In the genomic region with DNA sequence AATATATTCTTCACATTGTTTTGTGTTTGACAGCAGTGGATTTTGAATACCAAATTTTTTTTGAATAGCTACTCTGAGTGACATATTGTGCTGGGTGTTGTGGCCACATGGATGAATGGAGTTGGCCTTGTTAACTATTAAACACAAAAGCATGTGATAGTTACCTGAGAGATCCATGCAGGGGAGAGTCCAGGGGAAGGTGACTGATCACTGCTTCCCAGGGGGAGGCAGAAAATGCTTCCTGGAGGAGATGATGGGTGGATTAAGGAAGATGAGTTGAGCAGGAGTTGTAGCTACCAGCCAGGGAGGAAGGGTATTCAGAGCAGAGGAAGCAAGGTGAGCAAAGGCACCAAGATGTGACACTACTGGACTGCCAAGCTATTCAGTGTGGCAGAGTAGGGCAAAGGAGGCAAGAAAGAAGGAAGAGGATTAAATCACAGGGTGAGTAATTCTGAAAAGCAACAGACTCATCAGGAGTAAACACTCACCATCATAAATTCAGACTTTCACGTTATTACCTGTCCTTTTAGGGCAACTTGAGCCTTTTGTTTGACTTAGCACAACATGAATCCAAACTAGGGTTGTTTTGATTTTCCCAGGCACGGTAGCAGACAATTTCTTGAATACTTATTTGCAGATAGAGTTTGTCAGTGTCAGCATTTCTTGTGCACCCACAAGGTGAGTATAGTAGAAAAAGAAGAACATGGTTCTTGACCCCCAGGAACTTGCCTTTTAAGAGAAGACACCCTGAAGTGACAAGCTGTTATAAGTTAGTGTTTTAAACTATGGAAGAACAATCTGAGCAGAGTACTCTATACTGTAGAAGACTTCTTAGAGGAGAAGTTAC, we compare ENCODE assay signal across 1 cellular context.
TF ChIP-seq lines count a peak whose summit lies in the region.

No MANE protein-coding gene starts in this region.

TF ChIP-seq in WTC11, 78 proteins besides CTCF, POLR2A, EP300 and RAD21 (continued from another document):
- TF ChIP-seq, protein P1, sequence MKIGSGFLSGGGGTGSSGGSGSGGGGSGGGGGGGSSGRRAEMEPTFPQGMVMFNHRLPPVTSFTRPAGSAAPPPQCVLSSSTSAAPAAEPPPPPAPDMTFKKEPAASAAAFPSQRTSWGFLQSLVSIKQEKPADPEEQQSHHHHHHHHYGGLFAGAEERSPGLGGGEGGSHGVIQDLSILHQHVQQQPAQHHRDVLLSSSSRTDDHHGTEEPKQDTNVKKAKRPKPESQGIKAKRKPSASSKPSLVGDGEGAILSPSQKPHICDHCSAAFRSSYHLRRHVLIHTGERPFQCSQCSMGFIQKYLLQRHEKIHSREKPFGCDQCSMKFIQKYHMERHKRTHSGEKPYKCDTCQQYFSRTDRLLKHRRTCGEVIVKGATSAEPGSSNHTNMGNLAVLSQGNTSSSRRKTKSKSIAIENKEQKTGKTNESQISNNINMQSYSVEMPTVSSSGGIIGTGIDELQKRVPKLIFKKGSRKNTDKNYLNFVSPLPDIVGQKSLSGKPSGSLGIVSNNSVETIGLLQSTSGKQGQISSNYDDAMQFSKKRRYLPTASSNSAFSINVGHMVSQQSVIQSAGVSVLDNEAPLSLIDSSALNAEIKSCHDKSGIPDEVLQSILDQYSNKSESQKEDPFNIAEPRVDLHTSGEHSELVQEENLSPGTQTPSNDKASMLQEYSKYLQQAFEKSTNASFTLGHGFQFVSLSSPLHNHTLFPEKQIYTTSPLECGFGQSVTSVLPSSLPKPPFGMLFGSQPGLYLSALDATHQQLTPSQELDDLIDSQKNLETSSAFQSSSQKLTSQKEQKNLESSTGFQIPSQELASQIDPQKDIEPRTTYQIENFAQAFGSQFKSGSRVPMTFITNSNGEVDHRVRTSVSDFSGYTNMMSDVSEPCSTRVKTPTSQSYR (CRISPR knock-in tag; IDR thresholded peaks at IDR 0.05) = no peak
- no peak for TF ChIP-seq TEAD4 (CRISPR knock-in tag; IDR thresholded peaks at IDR 0.05)
- TF ChIP-seq, protein P2, sequence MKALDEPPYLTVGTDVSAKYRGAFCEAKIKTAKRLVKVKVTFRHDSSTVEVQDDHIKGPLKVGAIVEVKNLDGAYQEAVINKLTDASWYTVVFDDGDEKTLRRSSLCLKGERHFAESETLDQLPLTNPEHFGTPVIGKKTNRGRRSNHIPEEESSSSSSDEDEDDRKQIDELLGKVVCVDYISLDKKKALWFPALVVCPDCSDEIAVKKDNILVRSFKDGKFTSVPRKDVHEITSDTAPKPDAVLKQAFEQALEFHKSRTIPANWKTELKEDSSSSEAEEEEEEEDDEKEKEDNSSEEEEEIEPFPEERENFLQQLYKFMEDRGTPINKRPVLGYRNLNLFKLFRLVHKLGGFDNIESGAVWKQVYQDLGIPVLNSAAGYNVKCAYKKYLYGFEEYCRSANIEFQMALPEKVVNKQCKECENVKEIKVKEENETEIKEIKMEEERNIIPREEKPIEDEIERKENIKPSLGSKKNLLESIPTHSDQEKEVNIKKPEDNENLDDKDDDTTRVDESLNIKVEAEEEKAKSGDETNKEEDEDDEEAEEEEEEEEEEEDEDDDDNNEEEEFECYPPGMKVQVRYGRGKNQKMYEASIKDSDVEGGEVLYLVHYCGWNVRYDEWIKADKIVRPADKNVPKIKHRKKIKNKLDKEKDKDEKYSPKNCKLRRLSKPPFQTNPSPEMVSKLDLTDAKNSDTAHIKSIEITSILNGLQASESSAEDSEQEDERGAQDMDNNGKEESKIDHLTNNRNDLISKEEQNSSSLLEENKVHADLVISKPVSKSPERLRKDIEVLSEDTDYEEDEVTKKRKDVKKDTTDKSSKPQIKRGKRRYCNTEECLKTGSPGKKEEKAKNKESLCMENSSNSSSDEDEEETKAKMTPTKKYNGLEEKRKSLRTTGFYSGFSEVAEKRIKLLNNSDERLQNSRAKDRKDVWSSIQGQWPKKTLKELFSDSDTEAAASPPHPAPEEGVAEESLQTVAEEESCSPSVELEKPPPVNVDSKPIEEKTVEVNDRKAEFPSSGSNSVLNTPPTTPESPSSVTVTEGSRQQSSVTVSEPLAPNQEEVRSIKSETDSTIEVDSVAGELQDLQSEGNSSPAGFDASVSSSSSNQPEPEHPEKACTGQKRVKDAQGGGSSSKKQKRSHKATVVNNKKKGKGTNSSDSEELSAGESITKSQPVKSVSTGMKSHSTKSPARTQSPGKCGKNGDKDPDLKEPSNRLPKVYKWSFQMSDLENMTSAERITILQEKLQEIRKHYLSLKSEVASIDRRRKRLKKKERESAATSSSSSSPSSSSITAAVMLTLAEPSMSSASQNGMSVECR (CRISPR knock-in tag; IDR thresholded peaks at IDR 0.05; ENCODE audit: borderline replicate concordance) = no peak
